ENCODE assay signal across 8 cellular contexts in genomic region chr17:65057520-65058075, GRCh38. TPM values are rescaled to one million over a fixed set of nuclear protein-coding genes. Genes with fewer than 3 reads are reported as not detected.
DNase-seq lines count a peak whose midpoint lies in the region; ATAC-seq and TF ChIP-seq lines count a peak whose summit lies in the region.

No MANE protein-coding gene starts in this region.

- H3K9me3 ChIP-seq in esophagus squamous epithelium, result no peaks in the 10 kb centered on the region

- 52 to 63% methylated on average over 10 to 17 of the region's 17 CpGs for WGBS in esophagus squamous epithelium, 2 donors

- TF ChIP-seq POLR2A in esophagus squamous epithelium (IDR thresholded peaks at IDR 0.05), result peak in 1 of 4 donors; percentile 32

- peaks cover 0 to 9% (median 0%) of the 10 kb centered on the region in 3 donors for H3K36me3 ChIP-seq in esophagus squamous epithelium

- no peaks in the 10 kb centered on the region for H3K27me3 ChIP-seq in esophagus squamous epithelium

- H3K4me3 Mint-ChIP-seq in osteocyte (ENCODE audit: unreplicated experiment), result peak overlapping the region; percentile 83

- no peak for ATAC-seq in HG03159 (IDR thresholded peaks at IDR 0.05; ENCODE audit: unreplicated experiment)

- DNase-seq in Caki2 (ENCODE audit: low read depth) (peak; percentile 98), RWPE1 (ENCODE audit: low spot score) (no peak), esophagus squamous epithelium (lab: John Stamatoyannopoulos, UW) (no peak), osteocyte (ENCODE audit: extremely low spot score, unreplicated experiment) (no peak), NCI-H446 (lab: John Stamatoyannopoulos, UW) (no peak), DMS79 (lab: John Stamatoyannopoulos, UW) (no peak)
- no peak for DNase-seq in activated CD4-positive, CD25-positive, alpha-beta regulatory T cell (lab: John Stamatoyannopoulos, UW)

- in situ Hi-C loops in Caki2 (cut with HindIII; ENCODE audit: low pct_unique_long_range_greater_than_20kb, low sequenced_read_pairs), result no loop called here

- intact Hi-C loops in esophagus squamous epithelium (cut with DNase I), result loop anchor here (10.0 kb wide), 1 partner anchor 73 kb away; no protein-coding TSS in a partner anchor

- H3K4me1 ChIP-seq in esophagus squamous epithelium, result peaks cover 22 to 86% (median 72%) of the 10 kb centered on the region in 3 donors

- H3K27me3 Mint-ChIP-seq in osteocyte (ENCODE audit: unreplicated experiment), result peaks cover 2% of the 10 kb centered on the region

- CTCF ChIA-PET in RWPE1 (lab: Yijun Ruan, JAX), result interaction anchor here (0.6 to 1.2 kb wide), 2 partner anchors 43 to 759 kb away, joined by 3 to 4 read pairs; no protein-coding TSS in a partner anchor

- TF ChIP-seq CTCF in RWPE1 (conservative IDR thresholded peaks at IDR 0.05; ENCODE audit: low read depth), result no peak
- TF ChIP-seq CTCF in esophagus squamous epithelium (IDR thresholded peaks at IDR 0.05), result no peak
- TF ChIP-seq CTCF in osteocyte (IDR thresholded peaks at IDR 0.05), result no peak

- H3K27ac ChIP-seq in RWPE1, result peak overlapping the region; percentile 97
- H3K27ac ChIP-seq in esophagus squamous epithelium, result peak overlapping the region; percentile 96 to 100 (median 98)

- peak overlapping the region in 3 of 4 donors; percentile 79 to 96 (median 92) for H3K4me3 ChIP-seq in esophagus squamous epithelium

- peaks cover 40% of the 10 kb centered on the region for H3K4me1 Mint-ChIP-seq in osteocyte (ENCODE audit: unreplicated experiment)

- peak overlapping the region; percentile 98 for H3K27ac Mint-ChIP-seq in osteocyte (ENCODE audit: unreplicated experiment)

- H3K9me3 Mint-ChIP-seq in osteocyte (ENCODE audit: unreplicated experiment), result no peaks in the 10 kb centered on the region

- POLR2A ChIA-PET in RWPE1 (lab: Yijun Ruan, JAX; ENCODE audit: low non-redundant PET), result no interaction called here

- H3K36me3 Mint-ChIP-seq in osteocyte (ENCODE audit: unreplicated experiment), result peaks cover 10% of the 10 kb centered on the region

RNA-seq across cellular contexts. Expression of gene GNA13, which starts 1.1 kb away (rescaled TPM):
- total RNA-seq in Caki2 (2014; rRNA removed; shearing (Covaris generic); ENCODE audit: low replicate concordance), result 55.0 and 83.1 TPM in 2 replicates
- total RNA-seq in esophagus squamous epithelium, result 10 to 100 TPM; 21.3 to 43.1 (median 35.7) TPM
- total RNA-seq in osteocyte, result 54.7 and 55.9 TPM in 2 replicates
